In the genomic region with DNA sequence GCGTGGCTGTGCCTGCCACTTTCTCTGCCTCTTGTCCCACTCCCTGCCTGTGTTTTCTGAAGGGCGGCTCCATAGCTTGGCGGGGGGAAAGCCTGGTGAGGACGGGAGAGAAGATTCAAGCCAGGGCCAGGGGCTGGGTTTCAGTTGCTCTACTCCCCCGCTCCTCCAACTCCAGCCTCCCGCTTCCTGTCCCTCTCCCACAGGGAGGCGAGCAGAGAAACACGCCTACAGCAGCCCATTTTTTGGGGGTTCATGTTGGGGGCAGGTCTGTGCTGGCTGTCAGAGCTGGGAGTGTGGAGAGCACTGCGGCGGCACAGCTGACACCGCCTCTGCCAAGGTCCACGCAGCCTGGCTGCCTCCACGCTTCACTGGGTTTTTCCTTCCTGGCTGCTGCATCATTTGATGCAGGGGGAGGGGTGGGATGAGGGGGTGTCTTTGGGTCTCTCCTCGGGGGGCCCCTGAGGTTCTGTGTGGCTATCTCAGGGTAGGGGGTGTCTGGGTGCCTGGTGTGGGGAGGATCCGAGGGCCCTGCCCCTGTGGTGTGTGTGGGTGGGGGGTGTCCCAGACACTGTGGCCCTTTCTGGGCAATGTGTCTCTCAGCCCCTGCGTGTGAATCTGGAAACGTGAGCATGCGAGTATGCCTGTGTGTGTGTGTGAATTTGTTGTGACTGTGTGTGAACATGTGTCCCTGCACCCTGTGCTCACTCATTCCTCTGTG, we compare ENCODE assay signal across 9 cellular contexts. TPM values are rescaled to one million over a fixed set of nuclear protein-coding genes. Genes with fewer than 3 reads are reported as not detected.
DNase-seq lines count a peak whose midpoint lies in the region; ATAC-seq, FAIRE-seq and TF ChIP-seq lines count a peak whose summit lies in the region.
"Had no signal": no experiment of that assay in that cellular context is flagged by ENCODE, and none has a peak within 500 bp of the region (broad histone marks: within the 10 kb centered on the region; RNA-seq: fewer than 3 reads in every experiment).

No MANE protein-coding gene starts in this region.

- intact Hi-C loops in pancreas (cut with DNase I) (no loop called here), OCI-LY7 (cut with micrococcal nuclease; ENCODE audit: unreplicated experiment) (no loop called here)

- no peak overlapping the region for H3K4me2 ChIP-seq in OCI-LY7 (ENCODE audit: low read length)

- POLR2A ChIA-PET in OCI-LY7 (lab: Charles Lee), result interaction anchor here (0.6 kb wide), 1 partner anchor 707 kb away, joined by 3 read pairs; no protein-coding TSS in a partner anchor

- H3K79me2 ChIP-seq in OCI-LY7 (ENCODE audit: insufficient read depth, low read depth, low read length), result no peaks in the 10 kb centered on the region

- CTCF ChIA-PET in OCI-LY7 (lab: Charles Lee; ENCODE audit: unreplicated experiment), result interaction anchor here (0.6 kb wide), 1 partner anchor 185 kb away, joined by 7 read pairs; no protein-coding TSS in a partner anchor

- no peak for FAIRE-seq in pancreas (lab: Jason Lieb, UNC)

- H3K4me3 ChIP-seq in pancreas (no peak overlapping the region), OCI-LY7 (ENCODE audit: low read depth, low read length, poor library complexity, severe bottlenecking) (no peak overlapping the region)

- no peaks in the 10 kb centered on the region for H3K9me2 ChIP-seq in OCI-LY7 (ENCODE audit: insufficient read depth, low read length)

- H3K9me3 ChIP-seq in pancreas (no peaks in the 10 kb centered on the region), OCI-LY7 (ENCODE audit: low read length) (no peaks in the 10 kb centered on the region)

- peak overlapping the region; percentile 78 to 95 (median 91) for H3K27ac Mint-ChIP-seq in brain
- H3K27ac Mint-ChIP-seq in T-helper 2 cell treated with Interferon-gamma antibody and Interleukin-4, amounts not matched to agents 5 μg/mL and 100 μg/mL, for 36 hours, result no peak overlapping the region

- peaks cover 79% of the 10 kb centered on the region for H3K4me1 Mint-ChIP-seq in brain
- H3K4me1 Mint-ChIP-seq in T-helper 2 cell treated with Interferon-gamma antibody and Interleukin-4, amounts not matched to agents 5 μg/mL and 100 μg/mL, for 36 hours (ENCODE audit: low read depth), result peaks cover 2% of the 10 kb centered on the region

- peak overlapping the region in 4 of 5 experiments; percentile 18 to 60 (median 29) for H3K4me3 Mint-ChIP-seq in brain
- H3K4me3 Mint-ChIP-seq in T-helper 2 cell treated with Interferon-gamma antibody and Interleukin-4, amounts not matched to agents 5 μg/mL and 100 μg/mL, for 36 hours, result no peak overlapping the region

- H3K36me3 Mint-ChIP-seq in brain, result no peaks in the 10 kb centered on the region
- no peaks in the 10 kb centered on the region for H3K36me3 Mint-ChIP-seq in T-helper 2 cell treated with Interferon-gamma antibody and Interleukin-4, amounts not matched to agents 5 μg/mL and 100 μg/mL, for 36 hours (ENCODE audit: low read depth)

- 76 to 77% methylated on average over 18 of the region's 18 CpGs for WGBS in pancreas, 2 donors

- DNase-seq in DMS53 treated with DMSO at 0.1 percent for 48 hours (lab: John Stamatoyannopoulos, UW; ENCODE audit: unreplicated experiment) (peak; percentile 57), Kasumi-1 (lab: John Stamatoyannopoulos, UW) (peak; percentile 71 to 85), pancreas (peak in 2 of 6 donors; percentile 21 to 51), OCI-LY7 (ENCODE audit: low spot score) (no peak)
- no peak for DNase-seq in T-helper 2 cell treated with Interferon-gamma antibody and Interleukin-4, amounts not matched to agents 5 μg/mL and 100 μg/mL, for 36 hours (ENCODE audit: low spot score)
- no peak for DNase-seq in activated effector memory CD4-positive, alpha-beta T cell treated with Interleukin-2 at 50 U/mL for 16 hours
- DNase-seq in NK-92 treated with Interleukin-12 subunit alpha and Interleukin-12 subunit beta, amount 100 ng/mL, for 24 hours (lab: John Stamatoyannopoulos, UW), result no peak
- DNase-seq: activated T-cell treated with anti-CD3 and anti-CD28 coated beads, Interleukin-2, amount 50 U/mL, for 1 hour had no signal

- H3K4me1 ChIP-seq in pancreas (peaks cover 14 to 23% (median 21%) of the 10 kb centered on the region in 3 donors), OCI-LY7 (ENCODE audit: insufficient read depth, low read length, poor library complexity, severe bottlenecking) (no peaks in the 10 kb centered on the region)

- TF ChIP-seq CTCF in brain (conservative IDR thresholded peaks at IDR 0.05) (no peak), pancreas (IDR thresholded peaks at IDR 0.05) (no peak), OCI-LY7 (conservative IDR thresholded peaks at IDR 0.05; ENCODE audit: low read length) (no peak)

- no peaks in the 10 kb centered on the region for H3K27me3 ChIP-seq in pancreas

- H3K27ac ChIP-seq in pancreas (peak overlapping the region in 3 of 4 donors; percentile 2 to 73 (median 65)), OCI-LY7 (ENCODE audit: low read depth, low read length, poor library complexity, severe bottlenecking) (no peak overlapping the region)

- no peaks in the 10 kb centered on the region for H3K9me3 Mint-ChIP-seq in brain
- no peaks in the 10 kb centered on the region for H3K9me3 Mint-ChIP-seq in T-helper 2 cell treated with Interferon-gamma antibody and Interleukin-4, amounts not matched to agents 5 μg/mL and 100 μg/mL, for 36 hours

- no peaks in the 10 kb centered on the region for H4K20me1 ChIP-seq in OCI-LY7 (ENCODE audit: insufficient read depth, low read length)

- H3K27me3 Mint-ChIP-seq in brain, result peaks cover 10% of the 10 kb centered on the region
- peaks cover 8% of the 10 kb centered on the region for H3K27me3 Mint-ChIP-seq in T-helper 2 cell treated with Interferon-gamma antibody and Interleukin-4, amounts not matched to agents 5 μg/mL and 100 μg/mL, for 36 hours (ENCODE audit: low read depth)

- H3K36me3 ChIP-seq in pancreas, result no peaks in the 10 kb centered on the region
- H3K36me3 ChIP-seq in OCI-LY7 (ENCODE audit: insufficient read depth, low read length), result no peaks in the 10 kb centered on the region

- no peak overlapping the region for H2AFZ ChIP-seq in OCI-LY7 (ENCODE audit: low read length)

- ATAC-seq in pancreas, result peak in 1 of 4 donors; percentile 18

- no TSS peak for BruUV-seq in OCI-LY7 (replicated peaks; lab: Mats Ljungman, UMichigan)

RNA-seq across cellular contexts. Expression of a gene that starts 10.7 kb away (rescaled TPM):
- polyA plus RNA-seq in brain (ENCODE audit: insufficient read depth, low read depth, low replicate concordance) (2.0 TPM), pancreas (1 to 10 TPM; 8.1 to 9.1 TPM)
- total RNA-seq in pancreas (10 to 100 TPM in 3 of 6 donors, 1 to 10 TPM in 3; 4.8 to 18.3 (median 9.0) TPM), OCI-LY7 (2022) (not detected in 2 replicates)
- total RNA-seq in OCI-LY7 (2014; rRNA removed; shearing (Covaris generic)), result not detected in 2 replicates

RNA-seq across cellular contexts. Expression of a gene that starts 30.5 kb away (rescaled TPM):
- polyA plus RNA-seq in brain (ENCODE audit: insufficient read depth, low read depth, low replicate concordance) (2.1 TPM), pancreas (100 to 1,000 TPM; 111 to 238 TPM)
- total RNA-seq in pancreas (100 to 1,000 TPM in 3 of 6 donors, 10 to 100 TPM in 3; 57.5 to 336 (median 90.6) TPM), OCI-LY7 (2022) (1.9 TPM in 1 of 2 replicates, not detected in the other)
- total RNA-seq in OCI-LY7 (2014; rRNA removed; shearing (Covaris generic)), result not detected in 2 replicates

Comparison
In these comparisons a context has a peak if more than half of its experiments do, and no peak if none do; other contexts are left out.
1. DNase-seq: peak in DMS53 treated with DMSO at 0.1 percent for 48 hours (single experiment) and Kasumi-1 (2 of 2); none in T-helper 2 cell treated with Interferon-gamma antibody and Interleukin-4, amounts not matched to agents 5 μg/mL and 100 μg/mL, for 36 hours (single experiment), activated effector memory CD4-positive, alpha-beta T cell treated with Interleukin-2 at 50 U/mL for 16 hours (single experiment), OCI-LY7 (single experiment) and NK-92 treated with Interleukin-12 subunit alpha and Interleukin-12 subunit beta, amount 100 ng/mL, for 24 hours (single experiment).
2. RNA of a gene that starts 10.7 kb away (total RNA-seq): 4.8 to 18.3 TPM in pancreas; not detected in OCI-LY7; every median in the first group is over 4 times any median in the second.
3. RNA of a gene that starts 30.5 kb away (total RNA-seq): 57.5 to 336 TPM in pancreas; 1.9 TPM in OCI-LY7; every median in the first group is over 10 times any median in the second.